Comparison of ENCODE assay signal across 27 cellular contexts in genomic region chr12:20234474-20234873, GRCh38.
"Had no signal": no experiment of that assay in that cellular context is flagged by ENCODE, and none has a peak within 500 bp of the region (broad histone marks: within the 10 kb centered on the region; RNA-seq: fewer than 3 reads in every experiment).

No MANE protein-coding gene starts in this region.

- H3K27me3 ChIP-seq: colonic mucosa, dorsolateral prefrontal cortex, esophagus muscularis mucosa, esophagus squamous epithelium, foreskin keratinocyte, gastrocnemius medialis, gastroesophageal sphincter, heart left ventricle, heart right ventricle had no signal

- DNase-seq: colonic mucosa; cortex of kidney; dermis blood vessel endothelial cell; dorsolateral prefrontal cortex; effector CD4-positive, alpha-beta T cell; effector CD8-positive, alpha-beta T cell; effector memory CD4-positive, alpha-beta T cell; effector memory CD8-positive, alpha-beta T cell; endodermal cell; erythroblast; esophagus squamous epithelium; foreskin fibroblast; foreskin keratinocyte; foreskin melanocyte; gastrocnemius medialis; glutamatergic neuron; head of caudate nucleus; heart left ventricle; heart right ventricle had no signal

- H3K27ac ChIP-seq: colonic mucosa, coronary artery, dorsolateral prefrontal cortex, epithelial cell of prostate, esophagus muscularis mucosa, esophagus squamous epithelium, foreskin keratinocyte, gastrocnemius medialis, gastroesophageal sphincter, heart left ventricle, heart right ventricle had no signal

- ATAC-seq: effector memory CD8-positive, alpha-beta T cell; esophagus mucosa; foreskin keratinocyte; gastrocnemius medialis; gastroesophageal sphincter; heart left ventricle; heart right ventricle had no signal

- H3K4me1 ChIP-seq: colonic mucosa, esophagus muscularis mucosa, esophagus squamous epithelium, foreskin keratinocyte, gastrocnemius medialis, gastroesophageal sphincter, heart left ventricle, heart right ventricle had no signal

- H3K36me3 ChIP-seq: colonic mucosa, esophagus muscularis mucosa, esophagus squamous epithelium, gastrocnemius medialis, gastroesophageal sphincter, heart left ventricle, heart right ventricle had no signal

- FAIRE-seq: colon, endometrium, frontal cortex had no signal

- H3K4me3 ChIP-seq: colonic mucosa, coronary artery, dorsolateral prefrontal cortex, esophagus muscularis mucosa, esophagus squamous epithelium, gastrocnemius medialis, gastroesophageal sphincter, heart left ventricle, heart right ventricle had no signal

- H3K9me3 ChIP-seq: colonic mucosa, esophagus muscularis mucosa, esophagus squamous epithelium, gastrocnemius medialis, gastroesophageal sphincter had no signal
